30 cellular contexts compared by ENCODE assay signal in genomic region chr3:2510746-2511145, GRCh38.
"Had no signal": no experiment of that assay in that cellular context is flagged by ENCODE, and none has a peak within 500 bp of the region (broad histone marks: within the 10 kb centered on the region; RNA-seq: fewer than 3 reads in every experiment).

No MANE protein-coding gene starts in this region.

- H3K36me3 Mint-ChIP-seq: activated CD4-positive, alpha-beta memory T cell treated with anti-CD3 and anti-CD28 coated beads for 36 hours; activated naive CD4-positive, alpha-beta T cell treated with anti-CD3 and anti-CD28 coated beads, Interleukin-2, amount 50 U/mL, for 24 hours; natural killer cell treated with Interleukin-12 subunit alpha and Interleukin-12 subunit beta and Interleukin-15 and Interleukin-18, amount 100 ng/mL, for 72 hours; stimulated activated effector memory CD8-positive, alpha-beta T cell treated with anti-CD3 and anti-CD28 coated beads, Interleukin-12 subunit alpha, Interleukin-12 subunit beta, amount 100 ng/mL, for 72 hours; type B pancreatic cell had no signal

- H3K4me3 ChIP-seq: left lung, lower lobe of right lung, mucosa of descending colon, sigmoid colon, uterus had no signal

- H3K9me3 Mint-ChIP-seq: activated CD4-positive, alpha-beta memory T cell treated with anti-CD3 and anti-CD28 coated beads for 36 hours; activated CD4-positive, alpha-beta T cell treated with anti-CD3 and anti-CD28 coated beads, Interleukin-2, amount 10 ng/mL, durations not matched to agents 24 days and 14 days; activated naive CD4-positive, alpha-beta T cell treated with anti-CD3 and anti-CD28 coated beads, Interleukin-2, amount 50 U/mL, for 24 hours; activated naive CD8-positive, alpha-beta T cell treated with anti-CD3 and anti-CD28 coated beads, Interleukin-2, amount 50 U/mL, for 24 hours; activated T-cell treated with anti-CD3 and anti-CD28 coated beads, Interleukin-2, amount 50 U/mL, for 24 hours; activated T-helper 17 cell treated with anti-CD3 and anti-CD28 coated beads, Interleukin-2, amount 50 U/mL, for 72 hours; endodermal cell; stimulated activated effector memory CD8-positive, alpha-beta T cell treated with anti-CD3 and anti-CD28 coated beads, Interleukin-12 subunit alpha, Interleukin-12 subunit beta, amount 100 ng/mL, for 72 hours; type B pancreatic cell had no signal

- H3K27ac ChIP-seq: heart left ventricle, left lung, lower lobe of right lung, neutrophil, sigmoid colon, uterus had no signal

- H3K36me3 ChIP-seq: heart left ventricle, left lung, lower lobe of right lung, neutrophil, sigmoid colon, uterus had no signal

- H3K27me3 Mint-ChIP-seq: activated CD4-positive, alpha-beta memory T cell treated with anti-CD3 and anti-CD28 coated beads for 36 hours; activated CD4-positive, alpha-beta T cell treated with anti-CD3 and anti-CD28 coated beads, Interleukin-2, amount 10 ng/mL, durations not matched to agents 24 days and 14 days; natural killer cell treated with Interleukin-12 subunit alpha and Interleukin-12 subunit beta and Interleukin-15 and Interleukin-18, amount 100 ng/mL, for 72 hours; type B pancreatic cell had no signal

- H3K4me1 ChIP-seq: heart left ventricle, left lung, lower lobe of right lung, uterus had no signal

- H3K4me3 Mint-ChIP-seq: activated CD4-positive, alpha-beta memory T cell treated with anti-CD3 and anti-CD28 coated beads for 36 hours; activated CD4-positive, alpha-beta T cell treated with anti-CD3 and anti-CD28 coated beads, Interleukin-2, amount 10 ng/mL, durations not matched to agents 24 days and 14 days; activated naive CD4-positive, alpha-beta T cell treated with anti-CD3 and anti-CD28 coated beads, Interleukin-2, amount 50 U/mL, for 24 hours; activated naive CD8-positive, alpha-beta T cell treated with anti-CD3 and anti-CD28 coated beads, Interleukin-2, amount 50 U/mL, for 24 hours; activated T-cell treated with anti-CD3 and anti-CD28 coated beads, Interleukin-2, amount 50 U/mL, for 24 hours; activated T-helper 17 cell treated with anti-CD3 and anti-CD28 coated beads, Interleukin-2, amount 50 U/mL, for 72 hours; endodermal cell; natural killer cell treated with Interleukin-12 subunit alpha and Interleukin-12 subunit beta and Interleukin-15 and Interleukin-18, amount 100 ng/mL, for 72 hours; stimulated activated effector memory CD8-positive, alpha-beta T cell treated with anti-CD3 and anti-CD28 coated beads, Interleukin-12 subunit alpha, Interleukin-12 subunit beta, amount 100 ng/mL, for 72 hours; stimulated activated naive CD8-positive, alpha-beta T cell treated with anti-CD3 and anti-CD28 coated beads, Interleukin-15, Interleukin-2, amounts not matched to agents 100 ng/mL and 50 ng/mL, for 24 hours had no signal

- H3K27ac Mint-ChIP-seq: activated CD4-positive, alpha-beta memory T cell treated with anti-CD3 and anti-CD28 coated beads for 36 hours; activated CD4-positive, alpha-beta T cell treated with anti-CD3 and anti-CD28 coated beads, Interleukin-2, amount 10 ng/mL, durations not matched to agents 24 days and 14 days; activated naive CD4-positive, alpha-beta T cell treated with anti-CD3 and anti-CD28 coated beads, Interleukin-2, amount 50 U/mL, for 24 hours; activated naive CD8-positive, alpha-beta T cell treated with anti-CD3 and anti-CD28 coated beads, Interleukin-2, amount 50 U/mL, for 24 hours; activated T-cell treated with anti-CD3 and anti-CD28 coated beads, Interleukin-2, amount 50 U/mL, for 24 hours; activated T-helper 17 cell treated with anti-CD3 and anti-CD28 coated beads, Interleukin-2, amount 50 U/mL, for 72 hours; endodermal cell; natural killer cell treated with Interleukin-12 subunit alpha and Interleukin-12 subunit beta and Interleukin-15 and Interleukin-18, amount 100 ng/mL, for 72 hours; stimulated activated effector memory CD8-positive, alpha-beta T cell treated with anti-CD3 and anti-CD28 coated beads, Interleukin-12 subunit alpha, Interleukin-12 subunit beta, amount 100 ng/mL, for 72 hours; stimulated activated naive CD8-positive, alpha-beta T cell treated with anti-CD3 and anti-CD28 coated beads, Interleukin-15, Interleukin-2, amounts not matched to agents 100 ng/mL and 50 ng/mL, for 24 hours; type B pancreatic cell had no signal

- H3K4me1 Mint-ChIP-seq: activated CD4-positive, alpha-beta T cell treated with anti-CD3 and anti-CD28 coated beads, Interleukin-2, amount 10 ng/mL, durations not matched to agents 24 days and 14 days; activated naive CD4-positive, alpha-beta T cell treated with anti-CD3 and anti-CD28 coated beads, Interleukin-2, amount 50 U/mL, for 24 hours; activated naive CD8-positive, alpha-beta T cell treated with anti-CD3 and anti-CD28 coated beads, Interleukin-2, amount 50 U/mL, for 24 hours; activated T-helper 17 cell treated with anti-CD3 and anti-CD28 coated beads, Interleukin-2, amount 50 U/mL, for 72 hours; stimulated activated effector memory CD8-positive, alpha-beta T cell treated with anti-CD3 and anti-CD28 coated beads, Interleukin-12 subunit alpha, Interleukin-12 subunit beta, amount 100 ng/mL, for 72 hours had no signal

- DNase-seq: activated CD4-positive, alpha-beta memory T cell treated with anti-CD3 and anti-CD28 coated beads for 36 hours; activated CD4-positive, alpha-beta T cell treated with anti-CD3 and anti-CD28 coated beads, Interleukin-2, amount 10 ng/mL, durations not matched to agents 24 days and 14 days; activated CD4-positive, CD25-positive, alpha-beta regulatory T cell treated with anti-CD3 and anti-CD28 coated beads, Interleukin-2, amount 50 U/mL, for 72 hours; activated CD8-positive, alpha-beta memory T cell treated with anti-CD3 and anti-CD28 coated beads, Interleukin-2, amount 50 U/mL, for 48 hours; activated gamma-delta T cell treated with Interleukin-2 at 50 U/mL for 16 hours; activated naive CD8-positive, alpha-beta T cell treated with anti-CD3 and anti-CD28 coated beads, Interleukin-2, amount 50 U/mL, for 24 hours; activated T-cell treated with anti-CD3 and anti-CD28 coated beads, Interleukin-2, amount 50 U/mL, for 24 hours; cerebellar nuclear complex; cortex of kidney; foreskin fibroblast; kidney glomerular epithelial cell; left lung; lower lobe of right lung; mesenchymal stem cell; mucosa of descending colon; sigmoid colon; small intestine; stimulated activated CD4-positive, alpha-beta T cell treated with anti-CD3 and anti-CD28 coated beads, Interleukin-4, amount 100 ng/mL, for 24 hours; T-helper 2 cell; uterus had no signal

- H3K9me3 ChIP-seq: heart left ventricle, left lung, lower lobe of right lung, mucosa of descending colon, neutrophil, sigmoid colon, uterus had no signal

- H3K27me3 ChIP-seq: left lung, neutrophil, uterus had no signal

- ATAC-seq: activated naive CD8-positive, alpha-beta T cell treated with anti-CD3 and anti-CD28 coated beads, Interleukin-2, amount 50 U/mL, for 24 hours; activated T-helper 17 cell treated with anti-CD3 and anti-CD28 coated beads, Interleukin-2, amount 50 U/mL, for 72 hours; esophagus mucosa; heart left ventricle; left lung; lower lobe of right lung; mucosa of descending colon; natural killer cell treated with Interleukin-12 subunit alpha and Interleukin-12 subunit beta and Interleukin-15 and Interleukin-18, amount 100 ng/mL, for 72 hours; stimulated activated effector memory CD8-positive, alpha-beta T cell treated with anti-CD3 and anti-CD28 coated beads, Interleukin-12 subunit alpha, Interleukin-12 subunit beta, amount 100 ng/mL, for 72 hours had no signal
